Comparison of ENCODE assay signal across 8 cellular contexts in the genomic region with DNA sequence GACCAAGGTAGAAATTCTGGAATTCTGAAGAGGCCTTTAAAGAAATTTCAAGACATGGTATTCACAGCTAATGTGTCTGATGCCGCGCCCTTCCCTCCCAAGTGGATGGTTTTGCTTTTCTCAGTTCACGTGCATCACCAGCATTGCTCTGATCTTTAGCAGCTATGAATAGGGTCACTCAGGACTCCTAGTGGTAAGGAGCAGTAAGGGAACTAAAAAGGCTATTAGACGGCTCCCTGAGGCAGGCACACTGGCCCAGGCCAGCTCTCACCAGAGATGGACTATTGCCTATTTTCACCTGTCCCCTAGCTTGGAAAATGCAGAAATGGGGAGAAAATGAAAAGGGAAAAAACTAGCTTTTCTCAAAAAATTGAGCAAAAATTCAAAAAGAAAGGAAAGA.
A peak's percentile ranks its signal among the peaks of the same experiment; 100 is the strongest.
DNase-seq lines count a peak whose midpoint lies in the region; ATAC-seq, FAIRE-seq and TF ChIP-seq lines count a peak whose summit lies in the region.

No MANE protein-coding gene starts in this region.

- H3K27me3 ChIP-seq in Loucy (ENCODE audit: insufficient read depth, low read length, poor library complexity, severe bottlenecking) = no peaks in the 10 kb centered on the region

- H3K9me3 ChIP-seq in Loucy (ENCODE audit: insufficient read depth, low read depth, low read length) = no peaks in the 10 kb centered on the region

- no peaks in the 10 kb centered on the region for H3F3A ChIP-seq in Loucy (ENCODE audit: low read depth)

- no peaks in the 10 kb centered on the region for H4K20me1 ChIP-seq in Loucy (ENCODE audit: insufficient read depth, low read length, poor library complexity, severe bottlenecking)

- no peak overlapping the region for H3K4me3 ChIP-seq in GM12865 (ENCODE audit: low read depth, low read length)
- no peak overlapping the region for H3K4me3 ChIP-seq in Loucy (ENCODE audit: low read length, poor library complexity, severe bottlenecking)
- H3K4me3 ChIP-seq in epithelial cell of proximal tubule (ENCODE audit: low read depth, low read length) = no peak overlapping the region

- no peaks in the 10 kb centered on the region for H3K9me2 ChIP-seq in Loucy (replicated peaks; ENCODE audit: low read depth, low read length)

- TF ChIP-seq CTCF in GM12865 (IDR thresholded peaks at IDR 0.05; ENCODE audit: insufficient read depth, low read depth, low read length, missing control alignments) (peak; percentile 34), Loucy (conservative IDR thresholded peaks at IDR 0.05; ENCODE audit: low read length) (peak; percentile 64), epithelial cell of proximal tubule (conservative IDR thresholded peaks at IDR 0.05; ENCODE audit: low read depth, low read length) (peak; percentile 79)

- H3K4me2 ChIP-seq in Loucy (ENCODE audit: low read depth, low read length, poor library complexity, severe bottlenecking) = no peak overlapping the region

- ATAC-seq in GM21390 (IDR thresholded peaks at IDR 0.05; ENCODE audit: unreplicated experiment) (peak; percentile 59), GM21737 (IDR thresholded peaks at IDR 0.05; ENCODE audit: unreplicated experiment) (no peak), GM18873 (IDR thresholded peaks at IDR 0.05; ENCODE audit: low FRiP score, unreplicated experiment) (no peak), HG02571 (IDR thresholded peaks at IDR 0.05; ENCODE audit: unreplicated experiment) (no peak)

- H2AFZ ChIP-seq in Loucy (ENCODE audit: low read length) = no peak overlapping the region

- FAIRE-seq in frontal cortex (lab: Jason Lieb, UNC) = no peak

- DNase-seq in GM12865 (ENCODE audit: low read depth) (peak; percentile 24), epithelial cell of proximal tubule (ENCODE audit: low read depth) (peak; percentile 25), frontal cortex (ENCODE audit: low spot score in 2 of 2) (no peak)

- no peaks in the 10 kb centered on the region for H3K79me2 ChIP-seq in Loucy (ENCODE audit: insufficient read depth, low read length)

- no peaks in the 10 kb centered on the region for H3K36me3 ChIP-seq in Loucy (ENCODE audit: insufficient read depth, low read length)

- no peak overlapping the region for H3K9ac ChIP-seq in Loucy (ENCODE audit: low read depth, low read length, poor library complexity, severe bottlenecking)

- H3K4me1 ChIP-seq in Loucy (ENCODE audit: insufficient read depth, low read length, poor library complexity, severe bottlenecking) = peaks cover 24% of the 10 kb centered on the region

Comparison
In these comparisons a context has a peak if more than half of its experiments do, and no peak if none do; other contexts are left out.
1. DNase-seq: peak in GM12865 (single experiment) and epithelial cell of proximal tubule (single experiment); none in frontal cortex (0 of 2).
2. Peak in every context shown above with its lines, with median percentiles within 50 percentile points of each other: CTCF ChIP-seq.